ENCODE assay signal across 27 cellular contexts in the genomic region with DNA sequence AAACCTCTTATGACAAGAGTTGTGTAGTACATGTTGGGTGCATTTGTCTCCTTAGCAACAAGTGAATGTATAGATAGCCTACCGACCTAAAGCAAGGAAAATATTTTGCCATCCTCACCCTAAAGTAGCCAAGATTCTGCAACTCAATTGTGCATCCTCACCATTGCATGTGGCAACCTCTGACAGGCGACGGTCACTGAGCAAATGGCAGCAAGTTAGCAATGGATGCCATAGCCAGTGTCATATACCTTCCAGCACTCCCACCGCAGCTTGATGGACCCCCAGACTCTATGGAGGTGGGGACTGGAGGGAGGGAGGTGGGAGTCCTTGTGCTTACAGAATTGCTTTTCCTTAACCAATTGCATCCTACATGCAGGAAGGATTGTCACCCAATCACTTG. TPM values are rescaled to one million over a fixed set of nuclear protein-coding genes. Genes with fewer than 3 reads are reported as not detected.
"Had no signal": no experiment of that assay in that cellular context is flagged by ENCODE, and none has a peak within 500 bp of the region (broad histone marks: within the 10 kb centered on the region; RNA-seq: fewer than 3 reads in every experiment).

No MANE protein-coding gene starts in this region.

- H3K4me2 ChIP-seq: KMS-11 had no signal

- DNase-seq: activated CD4-positive, alpha-beta T cell treated with anti-CD3 and anti-CD28 coated beads for 36 hours; activated CD4-positive, alpha-beta T cell treated with anti-CD3 and anti-CD28 coated beads, Interleukin-2, amount 50 U/mL, for 4 hours; activated CD8-positive, alpha-beta memory T cell treated with anti-CD3 and anti-CD28 coated beads, Interleukin-2, amount 10 ng/mL, durations not matched to agents 7 days and 5 days; activated effector memory CD4-positive, alpha-beta T cell treated with Interleukin-2 at 50 U/mL for 16 hours; activated naive CD4-positive, alpha-beta T cell; activated T-cell treated with anti-CD3 and anti-CD28 coated beads, Interleukin-2, amount 50 U/mL, for 24 hours; body of pancreas; MG63; MV-4-11; NCI-H1436 treated with DMSO at 0.1 percent for 48 hours; NCI-H187; NCI-H2081; NCI-H345; NCI-H510A; NK-92 treated with Interleukin-12 subunit alpha and Interleukin-12 subunit beta, amount 100 ng/mL, for 24 hours; OCI-M1; RPMI8226; T-cell; T-helper 2 cell; T1000 had no signal

- H3K27me3 ChIP-seq: ascending aorta, body of pancreas had no signal

- ATAC-seq: activated CD4-positive, alpha-beta T cell treated with anti-CD3 and anti-CD28 coated beads for 36 hours; activated CD8-positive, alpha-beta memory T cell treated with anti-CD3 and anti-CD28 coated beads, Interleukin-2, amount 10 ng/mL, durations not matched to agents 7 days and 5 days; body of pancreas; Panc1; T-cell had no signal

- H3K9ac ChIP-seq: KMS-11 had no signal

- H3K36me3 ChIP-seq: ascending aorta, MG63 had no signal

- H3K27ac ChIP-seq: ascending aorta, KMS-11, SK-N-MC had no signal

- FAIRE-seq: bronchial epithelial cell, TTC549 had no signal

- H3K4me3 ChIP-seq: ascending aorta, body of pancreas, MG63, SK-N-MC had no signal

- H3K4me1 ChIP-seq: ascending aorta had no signal

- H3K9me3 ChIP-seq: ascending aorta, body of pancreas, MG63 had no signal

RNA-seq across cellular contexts. Expression of a gene that starts 17.0 kb away (rescaled TPM):
- total RNA-seq: activated CD8-positive, alpha-beta memory T cell treated with anti-CD3 and anti-CD28 coated beads, Interleukin-2, amount 10 ng/mL, durations not matched to agents 7 days and 5 days; activated T-helper 1 cell treated with anti-CD3 and anti-CD28 coated beads, Interleukin-12 subunit alpha, Interleukin-12 subunit beta, Interleukin-2, Interleukin-4 antibody, amounts not matched to agents 30 ng/mL and 10 ng/mL and 1 ng/mL, durations not matched to agents 14 hours and 24 hours and 36 hours had no signal
